Comparison of ENCODE assay signal across 8 cellular contexts in the genomic region with DNA sequence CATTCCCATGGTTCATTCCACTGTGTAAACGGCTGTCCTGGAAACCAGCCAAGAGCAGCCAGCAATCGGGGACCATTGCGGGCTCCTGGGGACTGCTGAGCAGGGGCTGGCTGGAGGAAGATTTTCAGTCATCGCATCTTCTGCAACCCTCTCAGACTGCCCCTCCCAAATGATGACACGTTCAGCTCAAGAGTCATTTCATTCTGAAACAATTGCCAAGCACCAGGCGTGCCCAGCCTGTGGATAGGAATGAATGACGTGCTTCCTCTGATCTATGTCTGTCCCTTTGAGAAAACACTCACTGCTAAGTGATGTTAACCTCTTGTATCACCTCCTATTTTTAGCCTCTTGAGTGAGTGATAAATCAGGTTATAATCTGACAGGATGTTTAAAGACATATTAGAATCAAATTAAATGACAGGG.
DNase-seq lines count a peak whose midpoint lies in the region; ATAC-seq and TF ChIP-seq lines count a peak whose summit lies in the region.

No MANE protein-coding gene starts in this region.

- POLR2A ChIA-PET in activated CD8-positive, alpha-beta T cell treated with anti-CD3 and anti-CD28 coated beads for 36 hours (lab: Charles Lee): interaction anchor here (0.6 to 0.7 kb wide), 2 partner anchors 53 to 62 kb away, joined by 3 read pairs; a partner anchor contains a TSS

- TF ChIP-seq POLR2A in stomach (IDR thresholded peaks at IDR 0.05): no peak

- no peaks in the 10 kb centered on the region for H3K27me3 ChIP-seq in stomach

- H3K4me3 Mint-ChIP-seq in activated CD8-positive, alpha-beta T cell treated with anti-CD3 and anti-CD28 coated beads for 36 hours: no peak overlapping the region

- TF ChIP-seq EP300 in stomach (IDR thresholded peaks at IDR 0.05): no peak

- WGBS in stomach, 5 donors: 18 to 24% (median 23%) methylated on average over 7 of the region's 7 CpGs

- ATAC-seq in activated CD8-positive, alpha-beta T cell treated with anti-CD3 and anti-CD28 coated beads for 36 hours: peak; percentile 92
- no peak for ATAC-seq in GM21786 (IDR thresholded peaks at IDR 0.05; ENCODE audit: unreplicated experiment)

- H3K27me3 Mint-ChIP-seq in activated CD8-positive, alpha-beta T cell treated with anti-CD3 and anti-CD28 coated beads for 36 hours: peaks cover 8% of the 10 kb centered on the region

- intact Hi-C loops in activated CD8-positive, alpha-beta T cell treated with anti-CD3 and anti-CD28 coated beads for 36 hours (cut with micrococcal nuclease): no loop called here
- intact Hi-C loops in stomach (cut with DNase I; ENCODE audit: low total_unique reads): no loop called here

- peaks cover 8% of the 10 kb centered on the region for H3K36me3 Mint-ChIP-seq in activated CD8-positive, alpha-beta T cell treated with anti-CD3 and anti-CD28 coated beads for 36 hours (ENCODE audit: low read depth)

- peak; percentile 11 for DNase-seq in G401 (ENCODE audit: low spot score)
- DNase-seq in MV-4-11 (lab: John Stamatoyannopoulos, UW): peak; percentile 16
- peak; percentile 79 for DNase-seq in activated CD8-positive, alpha-beta T cell treated with anti-CD3 and anti-CD28 coated beads for 36 hours
- peak; percentile 77 to 89 for DNase-seq in foreskin fibroblast
- DNase-seq in stimulated activated CD4-positive, alpha-beta T cell treated with anti-CD3 and anti-CD28 coated beads, Interleukin-15, amount 100 ng/mL, for 24 hours: peak; percentile 73
- DNase-seq in HT-29 (ENCODE audit: low spot score): no peak
- DNase-seq in stomach: no peak

- H3K27ac ChIP-seq in stomach: no peak overlapping the region

- H3K4me1 Mint-ChIP-seq in activated CD8-positive, alpha-beta T cell treated with anti-CD3 and anti-CD28 coated beads for 36 hours (ENCODE audit: low read depth): peaks cover 28% of the 10 kb centered on the region

- H3K9me3 Mint-ChIP-seq in activated CD8-positive, alpha-beta T cell treated with anti-CD3 and anti-CD28 coated beads for 36 hours: peaks cover 8% of the 10 kb centered on the region

- peak overlapping the region; percentile 28 for H3K27ac Mint-ChIP-seq in activated CD8-positive, alpha-beta T cell treated with anti-CD3 and anti-CD28 coated beads for 36 hours

- H3K9me3 ChIP-seq in stomach: no peaks in the 10 kb centered on the region

- in situ Hi-C loops in G401 (cut with HindIII; ENCODE audit: low sequenced_read_pairs): no loop called here

- H3K36me3 ChIP-seq in stomach: no peaks in the 10 kb centered on the region

- H3K4me3 ChIP-seq in foreskin fibroblast (ENCODE audit: low read depth in 1 of 2, low read length in 2 of 2): no peak overlapping the region
- no peak overlapping the region for H3K4me3 ChIP-seq in stomach

- no peak for TF ChIP-seq CTCF in activated CD8-positive, alpha-beta T cell treated with anti-CD3 and anti-CD28 coated beads for 36 hours (IDR thresholded peaks at IDR 0.05)
- TF ChIP-seq CTCF in foreskin fibroblast (IDR thresholded peaks at IDR 0.05; ENCODE audit: low read depth, low read length) (no peak), stomach (IDR thresholded peaks at IDR 0.05) (no peak)

- peaks cover 0 to 6% (median 0%) of the 10 kb centered on the region in 4 donors for H3K4me1 ChIP-seq in stomach

- CTCF ChIA-PET in activated CD8-positive, alpha-beta T cell treated with anti-CD3 and anti-CD28 coated beads for 36 hours (lab: Charles Lee): no interaction called here

Comparison
In these comparisons a context has a peak if more than half of its experiments do, and no peak if none do; other contexts are left out.
1. DNase-seq: peak in G401 (single experiment), MV-4-11 (single experiment), activated CD8-positive, alpha-beta T cell treated with anti-CD3 and anti-CD28 coated beads for 36 hours (single experiment), foreskin fibroblast (2 of 2) and stimulated activated CD4-positive, alpha-beta T cell treated with anti-CD3 and anti-CD28 coated beads, Interleukin-15, amount 100 ng/mL, for 24 hours (single experiment); none in HT-29 (single experiment) and stomach (single experiment).